In genomic region chr19:33040994-33041827, GRCh38 we compare ENCODE assay signal across 10 cellular contexts. TPM values are rescaled to one million over a fixed set of nuclear protein-coding genes. Genes with fewer than 3 reads are reported as not detected.
A peak's percentile ranks its signal among the peaks of the same experiment; 100 is the strongest.
DNase-seq lines count a peak whose midpoint lies in the region; TF ChIP-seq lines count a peak whose summit lies in the region.
"Had no signal": no experiment of that assay in that cellular context is flagged by ENCODE, and none has a peak within 500 bp of the region (broad histone marks: within the 10 kb centered on the region; RNA-seq: fewer than 3 reads in every experiment).

No MANE protein-coding gene starts in this region.

- no peak overlapping the region for H3K4me3 ChIP-seq in BE2C (ENCODE audit: low read depth, low read length)
- H3K4me3 ChIP-seq: tibial nerve had no signal

- H3K27ac ChIP-seq in substantia nigra (ENCODE audit: low read depth, low read length, poor library complexity, severe bottlenecking) = no peak overlapping the region

- H3K9me3 ChIP-seq in BE2C = no peaks in the 10 kb centered on the region

- H3K4me1 ChIP-seq in BE2C = no peaks in the 10 kb centered on the region

- DNase-seq in HK-2 (ENCODE audit: unreplicated experiment) (peak; percentile 82), amygdala (lab: John Stamatoyannopoulos, UW) (peak in 36 of 56 donors; percentile 4 to 73 (median 41)), hippocampal formation (lab: John Stamatoyannopoulos, UW) (peak; percentile 15 to 39), substantia nigra (lab: John Stamatoyannopoulos, UW) (peak in 29 of 49 donors; percentile 10 to 83 (median 35)), NCI-H446 treated with DMSO at 0.1 percent for 48 hours (lab: John Stamatoyannopoulos, UW) (no peak), BE2C (no peak), SIG-M5 treated with dmso at 0.1 percent for 504 hours (lab: John Stamatoyannopoulos, UW; ENCODE audit: unreplicated experiment) (no peak)
- DNase-seq: activated CD4-positive, alpha-beta T cell treated with anti-CD3 and anti-CD28 coated beads, Interleukin-2, amount 10 ng/mL, durations not matched to agents 24 days and 14 days; central memory CD4-positive, alpha-beta T cell had no signal

- H3K36me3 ChIP-seq in BE2C = no peaks in the 10 kb centered on the region

- no peaks in the 10 kb centered on the region for H3K27me3 ChIP-seq in BE2C
- H3K27me3 ChIP-seq: tibial nerve had no signal

- no peak for TF ChIP-seq CTCF in BE2C (IDR thresholded peaks at IDR 0.05; ENCODE audit: low read depth, low read length)

RNA-seq across cellular contexts. Expression of gene RHPN2, which starts 23.5 kb away (rescaled TPM):
- 13.4 TPM for polyA plus RNA-seq in BE2C (2012; ENCODE audit: insufficient read depth, insufficient read length, low read depth)

RNA-seq across cellular contexts. Expression of gene GPATCH1, which starts 39.8 kb away (rescaled TPM):
- polyA plus RNA-seq in BE2C (2012; ENCODE audit: insufficient read depth, insufficient read length, low read depth) = 15.5 TPM

Comparison
In these comparisons a context has a peak if more than half of its experiments do, and no peak if none do; other contexts are left out.
1. DNase-seq: peak in HK-2 (single experiment), amygdala (36 of 56), hippocampal formation (2 of 2) and substantia nigra (29 of 49); none in NCI-H446 treated with DMSO at 0.1 percent for 48 hours (single experiment), BE2C (single experiment) and SIG-M5 treated with dmso at 0.1 percent for 504 hours (single experiment).